8 cellular contexts compared by ENCODE assay signal in genomic region chr2:25822190-25823117, GRCh38. TPM values are rescaled to one million over a fixed set of nuclear protein-coding genes. Genes with fewer than 3 reads are reported as not detected.
DNase-seq lines count a peak whose midpoint lies in the region; ATAC-seq and TF ChIP-seq lines count a peak whose summit lies in the region.

No MANE protein-coding gene starts in this region.

- H3K4me1 ChIP-seq in ovary (ENCODE audit: insufficient read depth): peaks cover 3% of the 10 kb centered on the region

- ATAC-seq in GM21529 (IDR thresholded peaks at IDR 0.05; ENCODE audit: unreplicated experiment): peak; percentile 42
- no peak for ATAC-seq in HG02642 (IDR thresholded peaks at IDR 0.05; ENCODE audit: poor library complexity, unreplicated experiment)
- no peak for ATAC-seq in GM18502 (IDR thresholded peaks at IDR 0.05; ENCODE audit: poor library complexity, unreplicated experiment)
- ATAC-seq in HG02885 (IDR thresholded peaks at IDR 0.05; ENCODE audit: poor library complexity, unreplicated experiment): no peak

- H3K4me3 ChIP-seq in ovary: no peak overlapping the region

- peak; percentile 44 for DNase-seq in activated T-cell treated with anti-CD3 and anti-CD28 coated beads for 1 hour (ENCODE audit: low read depth)
- no peak for DNase-seq in epithelial cell of prostate (ENCODE audit: low read depth, low spot score)
- DNase-seq in ovary: peak; percentile 15 to 65 (median 40)
- DNase-seq in superior temporal gyrus (ENCODE audit: extremely low spot score): peak; percentile 33

- H3K9me3 ChIP-seq in ovary: no peaks in the 10 kb centered on the region

- no peaks in the 10 kb centered on the region for H3K27me3 ChIP-seq in ovary

- H3K27ac ChIP-seq in epithelial cell of prostate (peak overlapping the region; percentile 48), ovary (peak overlapping the region in 1 of 2 donors; percentile 47)

- WGBS in ovary, 3 donors: 16 to 31% (median 17%) methylated on average over 30 of the region's 30 CpGs

- no peaks in the 10 kb centered on the region for H3K36me3 ChIP-seq in ovary

- TF ChIP-seq EP300 in ovary (IDR thresholded peaks at IDR 0.05): no peak

- TF ChIP-seq CTCF in ovary (IDR thresholded peaks at IDR 0.05): no peak

- no peak for TF ChIP-seq POLR2A in ovary (IDR thresholded peaks at IDR 0.05)

- intact Hi-C loops in ovary (cut with DNase I): no loop called here

RNA-seq across cellular contexts. Expression of gene ASXL2, which starts 55.8 kb away (rescaled TPM):
- 10 to 100 TPM in 6 of 7 donors, 1 to 10 TPM in 1; 7.2 to 25.0 (median 17.8) TPM for total RNA-seq in ovary
- 10 to 100 TPM in 1 of 2 donors, 1 to 10 TPM in 1; 3.0 to 13.5 TPM for polyA plus RNA-seq in ovary
